Comparison of ENCODE assay signal across 1 cellular context in genomic region chr19:1431759-1432506, GRCh38.
TF ChIP-seq lines count a peak whose summit lies in the region.

No MANE protein-coding gene starts in this region.

TF ChIP-seq in H1, 55 proteins besides CTCF, POLR2A, EP300 and RAD21:
- TF ChIP-seq KDM5A (IDR thresholded peaks at IDR 0.05; ENCODE audit: low read length) (no peak), CBX5 (IDR thresholded peaks at IDR 0.05; ENCODE audit: low read depth, low read length) (no peak), CHD7 (IDR thresholded peaks at IDR 0.05; ENCODE audit: insufficient replicate concordance, low read length) (no peak), ATF3 (IDR thresholded peaks at IDR 0.05; ENCODE audit: insufficient read depth, low read depth, low read length) (no peak), TCF12 (IDR thresholded peaks at IDR 0.05; ENCODE audit: low read depth, low read length) (no peak), POU5F1 (IDR thresholded peaks at IDR 0.05; ENCODE audit: low read depth, low read length) (no peak), JUN (IDR thresholded peaks at IDR 0.05; ENCODE audit: low read depth, low read length) (no peak), EZH2 (IDR thresholded peaks at IDR 0.05; ENCODE audit: low read depth, low read length, severe bottlenecking) (no peak), SP1 (IDR thresholded peaks at IDR 0.05; ENCODE audit: low read depth, low read length) (no peak), SAP30 (IDR thresholded peaks at IDR 0.05; ENCODE audit: insufficient read depth, insufficient replicate concordance, low read length) (no peak), NANOG (IDR thresholded peaks at IDR 0.05; ENCODE audit: insufficient read depth, low read depth, low read length, poor library complexity, severe bottlenecking) (no peak), CHD2 (IDR thresholded peaks at IDR 0.05; ENCODE audit: low read length) (no peak), KDM4A (IDR thresholded peaks at IDR 0.05; ENCODE audit: low read depth, low read length, severe bottlenecking) (no peak), E2F6 (IDR thresholded peaks at IDR 0.05) (no peak), CHD1 (IDR thresholded peaks at IDR 0.05; ENCODE audit: low read depth, low read length) (no peak)
TF ChIP-seq in H1: peak in this region for 0.
